ENCODE assay signal across 9 cellular contexts in the genomic region with DNA sequence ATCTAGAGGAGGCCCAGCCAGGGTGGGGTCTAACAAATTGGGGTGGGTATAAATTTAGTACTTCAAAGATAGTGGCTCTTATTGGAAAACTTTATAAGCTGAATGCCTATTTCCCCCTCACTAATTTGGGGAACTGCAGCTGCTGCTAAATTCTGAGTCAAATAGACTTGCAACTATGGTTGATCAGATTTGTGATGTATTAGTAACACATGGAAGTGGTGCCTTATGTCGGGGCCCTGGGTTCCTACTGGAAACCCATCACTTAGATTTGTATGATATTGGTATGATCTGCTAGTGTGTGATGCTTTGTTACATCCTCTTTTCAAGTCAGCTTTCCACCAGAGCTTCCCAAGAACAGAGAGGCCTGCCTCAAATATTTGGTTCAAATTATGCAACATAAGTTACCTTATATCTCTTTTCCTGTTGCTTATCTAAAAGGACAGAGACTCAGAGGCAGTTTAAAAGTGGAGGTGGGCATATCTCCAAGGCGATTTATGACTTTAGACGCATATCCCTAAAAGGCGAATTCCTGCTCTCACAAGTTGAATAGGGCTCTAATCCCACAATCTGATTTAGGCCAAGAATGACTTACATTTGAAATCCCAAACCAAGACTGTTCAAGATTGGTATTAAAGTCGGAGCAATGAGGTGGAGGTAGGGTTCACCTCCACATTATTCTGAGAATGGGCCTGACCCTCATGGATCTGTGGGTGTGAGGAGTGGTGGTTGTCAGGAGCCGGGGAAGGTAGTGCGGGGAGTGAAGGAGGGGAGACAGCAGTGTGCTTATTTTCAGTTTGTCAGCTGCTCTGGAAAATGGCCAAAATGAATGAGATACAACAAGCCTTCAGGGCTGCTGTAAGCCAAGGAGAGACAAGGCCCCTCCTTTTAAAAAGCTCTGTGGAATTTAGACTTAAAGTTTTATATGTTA.
DNase-seq lines count a peak whose midpoint lies in the region; ATAC-seq, FAIRE-seq and TF ChIP-seq lines count a peak whose summit lies in the region.
"Had no signal": no experiment of that assay in that cellular context is flagged by ENCODE, and none has a peak within 500 bp of the region (broad histone marks: within the 10 kb centered on the region; RNA-seq: fewer than 3 reads in every experiment).

No MANE protein-coding gene starts in this region.

- CTCF ChIA-PET in A549 (lab: Yijun Ruan, JAX): interaction anchor here (0.7 to 13.3 kb wide), 9 partner anchors 8 to 598 kb away, joined by 3 to 162 read pairs (median 18); a partner anchor contains a TSS
- CTCF ChIA-PET in H1 (lab: Charles Lee; ENCODE audit: partially characterized antibody): interaction anchor here (0.7 to 3.2 kb wide), 8 partner anchors 33 to 572 kb away, joined by 3 to 9 read pairs (median 3); no protein-coding TSS in a partner anchor

- no peaks in the 10 kb centered on the region for H3K79me1 ChIP-seq in H1 (ENCODE audit: low read depth, low read length)

- H3K23me2 ChIP-seq in H1 (ENCODE audit: low read depth, low read length): no peaks in the 10 kb centered on the region

- H2BK15ac ChIP-seq in H1 (ENCODE audit: low read length): no peak overlapping the region

- H3K9me3 ChIP-seq in A549 (no peaks in the 10 kb centered on the region; the same call in 2 of the 3 replicates), H1 (ENCODE audit: insufficient read depth in 2 of 2, low read depth in 1 of 2, low read length in 1 of 2) (no peaks in the 10 kb centered on the region; a peak in 1 of 4 replicates)

- WGBS in A549 (ENCODE audit: missing lambda C conversion rate): 95% methylated on average over 7 of the region's 7 CpGs
- WGBS in H1 (ENCODE audit: extremely low coverage in 1 of 2, insufficient coverage in 1 of 2, insufficient read length in 1 of 2, insufficient replicate concordance in 2 of 2, low coverage in 1 of 2, low lambda C conversion rate in 2 of 2, missing lambda C conversion rate in 1 of 2), 2 experiments: 91% methylated on average over 7 of the region's 7 CpGs; no CpG with 5 or more reads in 1 of the 2 experiments

- H2BK20ac ChIP-seq in H1 (ENCODE audit: low read length): peak overlapping the region; percentile 52; the same call in 1 of the 2 replicates

- H3K4me1 ChIP-seq in A549: peaks cover 51% of the 10 kb centered on the region
- H3K4me1 ChIP-seq in H1 (replicated peaks in 1 of 4; ENCODE audit: control insufficient read depth in 3 of 4, insufficient read depth in 4 of 4, low read length in 3 of 4): peaks cover 2 to 14% (median 9%) of the 10 kb centered on the region in 4 experiments; a peak in 5 of 7 replicates

- POLR2A ChIA-PET in A549 (lab: Yijun Ruan, JAX): interaction anchor here (9.6 kb wide), 1 partner anchor 544 kb away, joined by 142 read pairs; a partner anchor contains a TSS
- POLR2A ChIA-PET in H1 (lab: Charles Lee; ENCODE audit: partially characterized antibody): interaction anchor here (1.0 to 2.4 kb wide), 2 partner anchors 548 to 571 kb away, joined by 3 to 6 read pairs; a partner anchor contains a TSS

- H4K5ac ChIP-seq in H1 (ENCODE audit: insufficient read length, low read depth, low read length): no peak overlapping the region

- TF ChIP-seq RAD21 in A549 (conservative IDR thresholded peaks at IDR 0.05 in 1 of 2, IDR thresholded peaks at IDR 0.05 in 1 of 2): no peak
- no peak for TF ChIP-seq RAD21 in H1 (IDR thresholded peaks at IDR 0.05 in 1 of 2, conservative IDR thresholded peaks at IDR 0.05 in 1 of 2; ENCODE audit: low read depth in 2 of 2, low read length in 2 of 2)

- no peak overlapping the region for H2BK5ac ChIP-seq in H1 (ENCODE audit: low read depth, low read length)

- no peak for TF ChIP-seq EP300 in A549 (IDR thresholded peaks at IDR 0.05)
- TF ChIP-seq EP300 in H1 (IDR thresholded peaks at IDR 0.05; ENCODE audit: borderline replicate concordance in 1 of 2, low read depth in 2 of 2, low read length in 2 of 2): no peak

- H3K36me3 ChIP-seq in H1 (ENCODE audit: control insufficient read depth in 2 of 4, insufficient read depth in 4 of 4, low read length in 3 of 4): no peaks in the 10 kb centered on the region
- H3K36me3 ChIP-seq: WERI-Rb-1 had no signal

- no peak overlapping the region for H2AK5ac ChIP-seq in H1 (ENCODE audit: low read depth, low read length)

- H3K4me2 ChIP-seq in A549 (no peak overlapping the region), H1 (ENCODE audit: insufficient read depth in 1 of 2, low read depth in 2 of 2, low read length in 2 of 2) (no peak overlapping the region)

- H2AFZ ChIP-seq in H1 (ENCODE audit: low read length): no peak overlapping the region

- no peak overlapping the region for H4K8ac ChIP-seq in H1 (ENCODE audit: extremely low read depth, insufficient read depth, low read length)

- TF ChIP-seq CTCF in A549 (IDR thresholded peaks at IDR 0.05) (no peak), H1 (IDR thresholded peaks at IDR 0.05; ENCODE audit: control extremely low read depth in 1 of 3, insufficient read depth in 1 of 3, low read depth in 1 of 3, low read length in 3 of 3) (no peak)

- TF ChIP-seq POLR2A in A549 (IDR thresholded peaks at IDR 0.05; ENCODE audit: low read length) (no peak), H1 (IDR thresholded peaks at IDR 0.05; ENCODE audit: control extremely low read depth in 1 of 2, low read depth in 2 of 2, low read length in 2 of 2) (no peak)

- H3K14ac ChIP-seq in H1 (ENCODE audit: insufficient read length): no peak overlapping the region

- H3K18ac ChIP-seq in H1 (ENCODE audit: extremely low read depth, low read length): 0 out of 2 replicates have a peak overlapping the region, but pooled peaks have one; percentile 21

- no peak overlapping the region for H4K91ac ChIP-seq in H1 (replicated peaks; ENCODE audit: insufficient read length, low read length)

- no peak overlapping the region for H2BK120ac ChIP-seq in H1 (replicated peaks; ENCODE audit: low read depth, low read length)

- in situ Hi-C loops in ACHN (cut with HindIII; ENCODE audit: low pct_ligation_motif_present, low pct_unique_long_range_greater_than_20kb, low sequenced_read_pairs): no loop called here

- FAIRE-seq in A549 (lab: Jason Lieb, UNC) (no peak), H1 (lab: Jason Lieb, UNC) (no peak)

- DNase-seq in A549 (ENCODE audit: low read depth in 1 of 2, low spot score in 1 of 2) (no peak), NCI-H226 (peak; percentile 90), H1 (ENCODE audit: low read depth in 1 of 2, low spot score in 2 of 2) (no peak), myocyte (ENCODE audit: low read depth) (peak; percentile 96), RKO (ENCODE audit: low spot score) (no peak), NOMO-1 (lab: John Stamatoyannopoulos, UW; ENCODE audit: unreplicated experiment in 2 of 2) (no peak), ACHN (no peak)
- no peak for DNase-seq in activated effector memory CD4-positive, alpha-beta T cell treated with anti-CD3 and anti-CD28 coated beads, Interleukin-2, amount 50 U/mL, for 16 hours
- DNase-seq: WERI-Rb-1 had no signal

- no peak overlapping the region for H3K56ac ChIP-seq in H1 (replicated peaks; ENCODE audit: insufficient read length, low read depth, low read length)

- peak overlapping the region; percentile 88; the same call in 1 of the 2 replicates for H2BK12ac ChIP-seq in H1 (ENCODE audit: low read depth, low read length)

- no peak overlapping the region for H3K9ac ChIP-seq in H1 (replicated peaks in 1 of 4; ENCODE audit: extremely low read depth in 1 of 4, low read depth in 3 of 4, low read length in 3 of 4)

- H3K79me2 ChIP-seq in H1 (ENCODE audit: control insufficient read depth in 1 of 2, insufficient read depth in 2 of 2, low read length in 2 of 2): no peaks in the 10 kb centered on the region

- H3K27ac ChIP-seq in A549: peak overlapping the region; percentile 95 to 97
- no peak overlapping the region for H3K27ac ChIP-seq in H1 (ENCODE audit: low read depth, low read length)
- H3K27ac ChIP-seq: WERI-Rb-1 had no signal

- peak overlapping the region; percentile 6 for H3K4ac ChIP-seq in H1 (replicated peaks; ENCODE audit: insufficient read length, low read depth, low read length)

- H3K4me3 ChIP-seq in A549 (no peak overlapping the region), H1 (ENCODE audit: extremely low read depth in 1 of 4, insufficient read depth in 2 of 4, low read depth in 3 of 4, low read length in 4 of 4) (no peak overlapping the region)

- no peak for ATAC-seq in A549

- no peaks in the 10 kb centered on the region for H4K20me1 ChIP-seq in H1 (replicated peaks in 1 of 2; ENCODE audit: control insufficient read depth in 1 of 2, insufficient read depth in 2 of 2, low read length in 2 of 2)

- H3K23ac ChIP-seq in H1 (ENCODE audit: insufficient read length): no peak overlapping the region

- H3K27me3 ChIP-seq in H1 (replicated peaks in 1 of 4; ENCODE audit: control insufficient read depth in 3 of 4, extremely low read depth in 1 of 4, insufficient read depth in 3 of 4, low read length in 3 of 4): no peaks in the 10 kb centered on the region

TF ChIP-seq in A549, 52 proteins besides CTCF, POLR2A, EP300 and RAD21:
- TF ChIP-seq SREBF2 (IDR thresholded peaks at IDR 0.05) (no peak), GATA3 (IDR thresholded peaks at IDR 0.05; ENCODE audit: borderline replicate concordance) (no peak), HOXB13 (CRISPR knock-in tag; IDR thresholded peaks at IDR 0.05; ENCODE audit: low read depth) (no peak)

TF ChIP-seq in H1, 55 proteins besides CTCF, POLR2A, EP300 and RAD21 (continues in another document):
- TF ChIP-seq GTF2F1 (IDR thresholded peaks at IDR 0.05; ENCODE audit: borderline replicate concordance, low read depth, low read length): no peak
- no peak for TF ChIP-seq CHD1 (IDR thresholded peaks at IDR 0.05; ENCODE audit: low read depth, low read length)
- TF ChIP-seq CBX8 (IDR thresholded peaks at IDR 0.05; ENCODE audit: borderline replicate concordance, low read depth, low read length): no peak
- TF ChIP-seq, protein P1, sequence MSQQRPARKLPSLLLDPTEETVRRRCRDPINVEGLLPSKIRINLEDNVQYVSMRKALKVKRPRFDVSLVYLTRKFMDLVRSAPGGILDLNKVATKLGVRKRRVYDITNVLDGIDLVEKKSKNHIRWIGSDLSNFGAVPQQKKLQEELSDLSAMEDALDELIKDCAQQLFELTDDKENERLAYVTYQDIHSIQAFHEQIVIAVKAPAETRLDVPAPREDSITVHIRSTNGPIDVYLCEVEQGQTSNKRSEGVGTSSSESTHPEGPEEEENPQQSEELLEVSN (IDR thresholded peaks at IDR 0.05): no peak
- no peak for TF ChIP-seq MAFK (IDR thresholded peaks at IDR 0.05; ENCODE audit: low read depth, low read length)
- TF ChIP-seq PHF8 (conservative IDR thresholded peaks at IDR 0.05; ENCODE audit: low read depth, low read length): no peak
- no peak for TF ChIP-seq GABPA (IDR thresholded peaks at IDR 0.05; ENCODE audit: borderline replicate concordance, insufficient read depth, low read length)
- TF ChIP-seq, protein P2, sequence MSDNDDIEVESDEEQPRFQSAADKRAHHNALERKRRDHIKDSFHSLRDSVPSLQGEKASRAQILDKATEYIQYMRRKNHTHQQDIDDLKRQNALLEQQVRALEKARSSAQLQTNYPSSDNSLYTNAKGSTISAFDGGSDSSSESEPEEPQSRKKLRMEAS (IDR thresholded peaks at IDR 0.05): no peak
- no peak for TF ChIP-seq TEAD4 (IDR thresholded peaks at IDR 0.05; ENCODE audit: low read depth, low read length)
- no peak for TF ChIP-seq POU5F1 (IDR thresholded peaks at IDR 0.05; ENCODE audit: low read depth, low read length)
- TF ChIP-seq SIN3A (conservative IDR thresholded peaks at IDR 0.05 in 1 of 2, IDR thresholded peaks at IDR 0.05 in 1 of 2; ENCODE audit: low read depth in 1 of 2, low read length in 2 of 2): no peak

Comparison
In these comparisons a context has a peak if more than half of its experiments do, and no peak if none do; other contexts are left out.
1. DNase-seq: peak in NCI-H226 (single experiment) and myocyte (single experiment); none in A549 (0 of 2), H1 (0 of 2), RKO (single experiment), NOMO-1 (0 of 2), ACHN (single experiment) and activated effector memory CD4-positive, alpha-beta T cell treated with anti-CD3 and anti-CD28 coated beads, Interleukin-2, amount 50 U/mL, for 16 hours (single experiment).